Comparison of ENCODE assay signal across 17 cellular contexts in genomic region chr9:106896695-106897094, GRCh38. TPM values are rescaled to one million over a fixed set of nuclear protein-coding genes. Genes with fewer than 3 reads are reported as not detected.
"Had no signal": no experiment of that assay in that cellular context is flagged by ENCODE, and none has a peak within 500 bp of the region (broad histone marks: within the 10 kb centered on the region; RNA-seq: fewer than 3 reads in every experiment).

No MANE protein-coding gene starts in this region.

- H3K9me3 ChIP-seq: adrenal gland, pancreas, thyroid gland had no signal

- H3K27me3 ChIP-seq: adrenal gland, heart right ventricle, pancreas, thyroid gland had no signal

- ATAC-seq: activated CD8-positive, alpha-beta T cell treated with anti-CD3 and anti-CD28 coated beads for 36 hours; activated naive CD4-positive, alpha-beta T cell treated with anti-CD3 and anti-CD28 coated beads, Interleukin-2, amount 50 U/mL, for 72 hours; activated T-cell treated with anti-CD3 and anti-CD28 coated beads, Interleukin-2, amount 50 U/mL, for 72 hours; esophagus mucosa; naive thymus-derived CD8-positive, alpha-beta T cell; pancreas had no signal

- H3K4me3 ChIP-seq: adrenal gland, heart right ventricle, pancreas, thyroid gland had no signal

- DNase-seq: activated CD4-positive, alpha-beta T cell treated with anti-CD3 and anti-CD28 coated beads, Interleukin-2, amount 10 ng/mL, durations not matched to agents 24 days and 14 days; activated CD8-positive, alpha-beta memory T cell treated with anti-CD3 and anti-CD28 coated beads, Interleukin-2, amount 50 U/mL, for 48 hours; activated CD8-positive, alpha-beta T cell treated with anti-CD3 and anti-CD28 coated beads for 36 hours; activated gamma-delta T cell; activated T-cell treated with anti-CD3 and anti-CD28 coated beads, Interleukin-2, amount 50 U/mL, for 72 hours; adrenal gland; effector CD4-positive, alpha-beta T cell; heart right ventricle; immature natural killer cell; left ventricle myocardium superior; naive thymus-derived CD8-positive, alpha-beta T cell; pancreas; stimulated activated CD4-positive, alpha-beta T cell treated with anti-CD3 and anti-CD28 coated beads, Interleukin-2, amount 100 ng/mL, for 24 hours; stimulated activated naive CD4-positive, alpha-beta T cell treated with Interleukin-2 at 50 U/mL for 16 hours; thyroid gland had no signal

- H3K27ac ChIP-seq: pancreas, thyroid gland had no signal

- H3K36me3 ChIP-seq: adrenal gland, heart right ventricle, pancreas, thyroid gland had no signal

RNA-seq across cellular contexts. Expression of gene ZNF462, which starts 33.7 kb away (rescaled TPM):
- total RNA-seq: activated CD8-positive, alpha-beta T cell treated with anti-CD3 and anti-CD28 coated beads for 36 hours; naive thymus-derived CD8-positive, alpha-beta T cell had no signal
- polyA plus RNA-seq: naive thymus-derived CD8-positive, alpha-beta T cell had no signal
